Comparison of ENCODE assay signal across 26 cellular contexts in genomic region chr6:159494633-159495023, GRCh38.
"Had no signal": no experiment of that assay in that cellular context is flagged by ENCODE, and none has a peak within 500 bp of the region (broad histone marks: within the 10 kb centered on the region; RNA-seq: fewer than 3 reads in every experiment).

No MANE protein-coding gene starts in this region.

- FAIRE-seq: bronchial epithelial cell had no signal

- H3K27me3 ChIP-seq: esophagus squamous epithelium, gastrocnemius medialis, neutrophil, upper lobe of left lung had no signal

- H3K4me1 ChIP-seq: gastrocnemius medialis, upper lobe of left lung had no signal

- DNase-seq: activated CD8-positive, alpha-beta memory T cell treated with anti-CD3 and anti-CD28 coated beads, Interleukin-2, amount 10 ng/mL, durations not matched to agents 7 days and 5 days; activated CD8-positive, alpha-beta T cell treated with anti-CD3 and anti-CD28 coated beads, Interleukin-2, amount 10 ng/mL, durations not matched to agents 7 days and 5 days; activated T-cell treated with anti-CD3 and anti-CD28 coated beads, Interleukin-2, amount 50 U/mL, for 48 hours; anterior cingulate cortex; dermis blood vessel endothelial cell; effector CD4-positive, alpha-beta T cell; esophagus squamous epithelium; gastrocnemius medialis; hypothalamus; immature natural killer cell; naive B cell; nephron progenitor cell; stimulated activated CD4-positive, alpha-beta T cell treated with anti-CD3 and anti-CD28 coated beads, Interleukin-4, amount 100 ng/mL, for 4 hours; stimulated activated CD8-positive, alpha-beta memory T cell treated with anti-CD3 and anti-CD28 coated beads, Interleukin-4, amount 100 ng/mL, for 48 hours; stimulated activated naive CD8-positive, alpha-beta T cell treated with anti-CD3 and anti-CD28 coated beads, Interleukin-15, amount 100 ng/mL, for 72 hours; substantia nigra; SW 1271; T1000; upper lobe of left lung had no signal

- H3K36me3 ChIP-seq: esophagus squamous epithelium, gastrocnemius medialis, neutrophil, upper lobe of left lung had no signal

- H3K27ac ChIP-seq: esophagus squamous epithelium, neutrophil, SK-N-MC, skin epidermis, upper lobe of left lung had no signal

- ATAC-seq: activated CD8-positive, alpha-beta memory T cell treated with anti-CD3 and anti-CD28 coated beads, Interleukin-2, amount 10 ng/mL, durations not matched to agents 7 days and 5 days; activated CD8-positive, alpha-beta T cell treated with anti-CD3 and anti-CD28 coated beads, Interleukin-2, amount 10 ng/mL, durations not matched to agents 7 days and 5 days; activated naive CD4-positive, alpha-beta T cell treated with anti-CD3 and anti-CD28 coated beads, Interleukin-2, amount 50 U/mL, for 72 hours; left lobe of liver; stimulated activated naive CD8-positive, alpha-beta T cell treated with anti-CD3 and anti-CD28 coated beads, Interleukin-15, amount 100 ng/mL, for 72 hours; WTC11 had no signal

- H3K9me3 ChIP-seq: gastrocnemius medialis, neutrophil had no signal

- H3K4me3 ChIP-seq: esophagus squamous epithelium, gastrocnemius medialis, SK-N-MC, skin epidermis, upper lobe of left lung had no signal
